9 cellular contexts compared by ENCODE assay signal in the genomic region with DNA sequence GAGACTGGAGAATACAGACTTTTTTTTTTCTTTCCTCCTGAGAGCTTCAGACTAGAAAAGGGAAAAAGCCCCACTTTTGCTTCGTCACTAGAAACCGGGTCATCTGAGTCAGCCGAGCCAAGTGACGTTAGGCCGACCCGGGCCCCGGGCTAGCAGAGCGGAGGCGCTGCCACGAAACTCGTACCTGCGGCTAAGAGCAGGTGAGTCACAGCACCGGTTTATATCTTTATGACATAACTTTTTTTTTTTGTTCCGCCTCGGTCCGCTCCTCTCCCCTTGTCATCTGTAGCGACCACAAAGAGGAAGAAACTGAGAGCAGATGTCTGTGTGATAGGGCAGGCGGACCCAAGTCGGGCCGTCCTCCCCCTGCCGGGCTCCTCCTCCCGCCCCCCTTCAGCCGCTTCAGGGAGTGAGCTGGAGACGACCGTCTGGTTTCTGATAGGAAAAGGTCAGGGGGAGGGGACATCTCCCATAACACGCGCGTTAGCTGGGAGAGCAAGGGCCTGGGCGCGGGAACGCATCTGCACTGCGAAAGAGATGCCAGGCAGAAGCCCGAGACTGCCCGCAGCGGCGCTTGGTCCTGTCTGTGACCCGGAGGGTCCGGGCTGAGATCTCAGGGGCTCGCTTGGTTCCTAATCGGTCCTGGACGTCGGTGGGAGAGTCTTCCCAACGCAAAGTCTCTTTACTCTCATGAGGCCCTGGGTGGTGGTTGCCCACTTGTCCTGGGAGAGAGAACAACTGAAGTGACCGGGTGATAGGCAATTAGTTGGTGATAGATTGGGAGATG. TPM values are rescaled to one million over a fixed set of nuclear protein-coding genes. Genes with fewer than 3 reads are reported as not detected.
A peak's percentile ranks its signal among the peaks of the same experiment; 100 is the strongest.
DNase-seq lines count a peak whose midpoint lies in the region; ATAC-seq, FAIRE-seq and TF ChIP-seq lines count a peak whose summit lies in the region.
"Had no signal": no experiment of that assay in that cellular context is flagged by ENCODE, and none has a peak within 500 bp of the region (broad histone marks: within the 10 kb centered on the region; RNA-seq: fewer than 3 reads in every experiment).

No MANE protein-coding gene starts in this region.

- H3K27ac ChIP-seq in astrocyte (ENCODE audit: low read depth, low read length): no peak overlapping the region
- peak overlapping the region; percentile 92 for H3K27ac ChIP-seq in lower lobe of right lung

- in situ Hi-C loops in ACHN (cut with HindIII; ENCODE audit: low pct_ligation_motif_present, low pct_unique_long_range_greater_than_20kb, low sequenced_read_pairs): no loop called here

- H2AFZ ChIP-seq in astrocyte (ENCODE audit: low read depth, low read length): no peak overlapping the region

- H4K20me1 ChIP-seq in astrocyte (ENCODE audit: insufficient read depth, low read length): no peaks in the 10 kb centered on the region

- peak overlapping the region; percentile 86 for H3K4me3 Mint-ChIP-seq in astrocyte (ENCODE audit: unreplicated experiment)

- no peak for FAIRE-seq in astrocyte (lab: Jason Lieb, UNC)
- FAIRE-seq: endometrium had no signal

- no peak overlapping the region for H3K4me3 ChIP-seq in astrocyte (ENCODE audit: insufficient read depth, low read depth, low read length)
- peak overlapping the region; percentile 60 for H3K4me3 ChIP-seq in lower lobe of right lung

- H3K27ac Mint-ChIP-seq in astrocyte (ENCODE audit: unreplicated experiment): peak overlapping the region; percentile 75

- peaks cover 4% of the 10 kb centered on the region for H3K4me1 Mint-ChIP-seq in astrocyte (ENCODE audit: low read depth, unreplicated experiment)

- TF ChIP-seq CTCF in astrocyte (IDR thresholded peaks at IDR 0.05; ENCODE audit: insufficient read depth, low read depth, low read length) (no peak), lower lobe of right lung (IDR thresholded peaks at IDR 0.05) (no peak)

- H3K36me3 Mint-ChIP-seq in astrocyte (ENCODE audit: low read depth, unreplicated experiment): peaks cover 5% of the 10 kb centered on the region

- H3K4me1 ChIP-seq in astrocyte (ENCODE audit: insufficient read depth, low read length) (peaks cover 7% of the 10 kb centered on the region), lower lobe of right lung (peaks cover 38% of the 10 kb centered on the region)

- H3K9ac ChIP-seq in astrocyte (ENCODE audit: low read length): no peak overlapping the region

- no peaks in the 10 kb centered on the region for H3K36me3 ChIP-seq in astrocyte (ENCODE audit: insufficient read depth, low read length)
- H3K36me3 ChIP-seq in lower lobe of right lung: no peaks in the 10 kb centered on the region

- H3K79me2 ChIP-seq in astrocyte (ENCODE audit: insufficient read depth, low read length): no peaks in the 10 kb centered on the region

- DNase-seq in ACHN: peak; percentile 85
- DNase-seq in MV-4-11 (lab: John Stamatoyannopoulos, UW): peak; percentile 82
- DNase-seq in SHP77 treated with DMSO at 0.1 percent for 48 hours (lab: John Stamatoyannopoulos, UW): peak; percentile 97
- DNase-seq in astrocyte (ENCODE audit: low read depth): no peak
- DNase-seq in lower lobe of right lung: peak; percentile 86
- peak; percentile 5 to 21 for DNase-seq in stimulated activated CD8-positive, alpha-beta memory T cell treated with anti-CD3 and anti-CD28 coated beads, Interleukin-2, amount 100 ng/mL, for 1 hour (ENCODE audit: low read depth in 2 of 2)
- DNase-seq in medulla oblongata (ENCODE audit: extremely low spot score): no peak

- peaks cover 75% of the 10 kb centered on the region for H3K27me3 Mint-ChIP-seq in astrocyte (ENCODE audit: low read depth, unreplicated experiment)

- intact Hi-C loops in lower lobe of right lung (cut with DNase I): no loop called here

- H3K27me3 ChIP-seq in astrocyte (ENCODE audit: insufficient read depth, low read length) (peaks cover 86% of the 10 kb centered on the region), lower lobe of right lung (ENCODE audit: low read depth) (peaks cover 92% of the 10 kb centered on the region)

- ATAC-seq in GM21423 (IDR thresholded peaks at IDR 0.05; ENCODE audit: unreplicated experiment) (peak; percentile 73), lower lobe of right lung (peak; percentile 59 to 78)

- H3K9me3 ChIP-seq in astrocyte (ENCODE audit: insufficient read depth, low read depth, low read length): no peaks in the 10 kb centered on the region
- H3K9me3 ChIP-seq in lower lobe of right lung: no peaks in the 10 kb centered on the region

- peak overlapping the region; percentile 86 for H3K4me2 ChIP-seq in astrocyte (ENCODE audit: low read length)

- H3K9me3 Mint-ChIP-seq in astrocyte (ENCODE audit: unreplicated experiment): peaks cover 9% of the 10 kb centered on the region

RNA-seq across cellular contexts. Expression of a gene that starts 0.6 kb away (rescaled TPM):
- not detected in 2 replicates for total RNA-seq in astrocyte
- total RNA-seq in lower lobe of right lung: 9.2 TPM

RNA-seq across cellular contexts. Expression of a gene that starts 1.0 kb away (rescaled TPM):
- total RNA-seq in astrocyte (0.11 TPM in 1 of 2 replicates, not detected in the other), lower lobe of right lung (30.5 TPM)

Comparison
In these comparisons a context has a peak if more than half of its experiments do, and no peak if none do; other contexts are left out.
1. DNase-seq: peak in ACHN (single experiment), MV-4-11 (single experiment), SHP77 treated with DMSO at 0.1 percent for 48 hours (single experiment), lower lobe of right lung (single experiment) and stimulated activated CD8-positive, alpha-beta memory T cell treated with anti-CD3 and anti-CD28 coated beads, Interleukin-2, amount 100 ng/mL, for 1 hour (2 of 2); none in astrocyte (single experiment) and medulla oblongata (single experiment).
2. RNA of a gene that starts 1.0 kb away (total RNA-seq): 30.5 TPM in lower lobe of right lung (single experiment); 0.11 TPM in astrocyte; every median in the first group is over 10 times any median in the second.